1 cellular context compared by ENCODE assay signal in the genomic region with DNA sequence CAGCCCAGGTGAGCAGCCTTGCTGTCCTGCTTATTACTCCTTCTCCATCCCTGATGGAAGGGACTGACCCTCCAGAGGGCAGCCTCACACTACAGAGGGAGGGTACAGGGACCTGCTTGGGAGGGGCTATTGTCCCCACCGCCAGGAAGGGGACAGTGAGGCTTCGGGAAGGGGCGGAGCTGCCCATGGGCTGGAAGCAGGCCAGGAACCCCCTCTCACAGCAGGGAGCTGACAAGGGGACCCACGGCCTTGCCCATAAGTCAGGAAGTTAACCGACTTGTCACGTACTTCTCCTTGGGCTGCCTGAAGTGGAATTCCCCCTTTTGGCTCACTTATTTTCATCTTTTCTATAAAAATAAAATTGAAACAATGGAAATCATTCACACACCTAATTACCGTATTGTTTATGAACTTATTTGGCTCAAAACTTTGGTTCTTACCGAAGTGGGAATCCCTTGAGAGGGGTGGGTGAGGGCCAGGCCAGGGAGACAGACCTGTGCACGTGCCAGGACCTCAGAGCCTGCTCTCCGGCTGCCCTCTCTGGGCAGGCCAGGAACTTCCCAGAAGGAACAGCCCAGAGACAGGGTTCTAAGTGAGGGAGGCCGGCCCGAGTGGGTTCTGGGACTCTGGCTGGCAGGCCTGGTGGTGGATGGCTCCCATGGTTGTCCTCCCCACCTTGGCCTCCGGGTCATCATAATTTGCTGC.
TF ChIP-seq lines count a peak whose summit lies in the region.

No MANE protein-coding gene starts in this region.

TF ChIP-seq in GM12878, 131 proteins besides CTCF, POLR2A, EP300 and RAD21 (continued from another document):
- TF ChIP-seq, protein P1, sequence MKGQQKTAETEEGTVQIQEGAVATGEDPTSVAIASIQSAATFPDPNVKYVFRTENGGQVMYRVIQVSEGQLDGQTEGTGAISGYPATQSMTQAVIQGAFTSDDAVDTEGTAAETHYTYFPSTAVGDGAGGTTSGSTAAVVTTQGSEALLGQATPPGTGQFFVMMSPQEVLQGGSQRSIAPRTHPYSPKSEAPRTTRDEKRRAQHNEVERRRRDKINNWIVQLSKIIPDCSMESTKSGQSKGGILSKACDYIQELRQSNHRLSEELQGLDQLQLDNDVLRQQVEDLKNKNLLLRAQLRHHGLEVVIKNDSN (IDR thresholded peaks at IDR 0.05; ENCODE audit: borderline replicate concordance, extremely low read length, insufficient read depth, low read depth, low read length): no peak
